In genomic region chr9:34254966-34255825, GRCh38 we compare ENCODE assay signal across 11 cellular contexts.
A peak's percentile ranks its signal among the peaks of the same experiment; 100 is the strongest.
DNase-seq lines count a peak whose midpoint lies in the region; ATAC-seq and TF ChIP-seq lines count a peak whose summit lies in the region.
"Had no signal": no experiment of that assay in that cellular context is flagged by ENCODE, and none has a peak within 500 bp of the region (broad histone marks: within the 10 kb centered on the region; RNA-seq: fewer than 3 reads in every experiment).

No MANE protein-coding gene starts in this region.

- H3K4me3 ChIP-seq in cardiac muscle cell (no peak overlapping the region), body of pancreas (no peak overlapping the region), uterus (no peak overlapping the region), tibial nerve (no peak overlapping the region)

- ATAC-seq in Right ventricle myocardium inferior, result no peak
- ATAC-seq in body of pancreas, result no peak
- peak; percentile 8 for ATAC-seq in left ventricle myocardium superior
- ATAC-seq: natural killer cell treated with Interleukin-12 subunit alpha and Interleukin-12 subunit beta and Interleukin-15 and Interleukin-18, amount 100 ng/mL, for 72 hours had no signal

- no peaks in the 10 kb centered on the region for H3K9me3 ChIP-seq in cardiac muscle cell (ENCODE audit: low read depth)
- no peaks in the 10 kb centered on the region for H3K9me3 ChIP-seq in body of pancreas
- H3K9me3 ChIP-seq in uterus, result no peaks in the 10 kb centered on the region
- no peaks in the 10 kb centered on the region for H3K9me3 ChIP-seq in tibial nerve

- intact Hi-C loops in Right ventricle myocardium inferior (cut with DNase I) (loop anchor here (5.0 to 10.0 kb wide), 7 partner anchors 78 to 470 kb away; partner anchors contain the start of genes DCAF12, MYORG, UBAP1 and UBE2R2), body of pancreas (cut with DNase I) (no loop called here), left ventricle myocardium superior (cut with micrococcal nuclease) (no loop called here), uterus (cut with DNase I; ENCODE audit: low total_unique reads) (no loop called here)

- DNase-seq in cardiac muscle cell (ENCODE audit: low read depth in 1 of 2, low spot score in 1 of 2) (peak in 1 of 2 donors; percentile 21), Right ventricle myocardium inferior (ENCODE audit: missing footprints) (no peak), body of pancreas (peak in 3 of 4 donors; percentile 39 to 78 (median 65)), left ventricle myocardium superior (peak; percentile 51), uterus (peak; percentile 31 to 52), tibial nerve (ENCODE audit: low spot score in 2 of 2) (no peak), T-helper 2 cell (no peak), NCI-H1436 (lab: John Stamatoyannopoulos, UW) (no peak)
- DNase-seq: effector CD4-positive, alpha-beta T cell had no signal

- H3K4me1 ChIP-seq in cardiac muscle cell (ENCODE audit: low read depth) (no peaks in the 10 kb centered on the region), body of pancreas (peaks cover 10% of the 10 kb centered on the region), uterus (peaks cover 5 to 10% of the 10 kb centered on the region in 2 donors), tibial nerve (peaks cover 0 to 78% (median 24%) of the 10 kb centered on the region in 4 donors)

- H3K36me3 ChIP-seq in cardiac muscle cell (peaks cover 16% of the 10 kb centered on the region), body of pancreas (replicated peaks in 1 of 2; ENCODE audit: insufficient read depth in 1 of 2, low read depth in 2 of 2) (peaks cover 0 to 7% of the 10 kb centered on the region in 2 donors), uterus (no peaks in the 10 kb centered on the region), tibial nerve (peaks cover 0 to 20% (median 0%) of the 10 kb centered on the region in 3 donors)

- TF ChIP-seq POLR2A in body of pancreas (IDR thresholded peaks at IDR 0.05), result no peak
- no peak for TF ChIP-seq POLR2A in uterus (IDR thresholded peaks at IDR 0.05)
- no peak for TF ChIP-seq POLR2A in tibial nerve (IDR thresholded peaks at IDR 0.05)

- H3K27ac ChIP-seq in cardiac muscle cell (peak overlapping the region; percentile 28), body of pancreas (peak overlapping the region in 2 of 4 donors; percentile 42 to 69), uterus (peak overlapping the region; percentile 73 to 78), tibial nerve (peak overlapping the region in 2 of 4 donors; percentile 85 to 86)
- H3K27ac ChIP-seq: C4-2B had no signal

- no peaks in the 10 kb centered on the region for H3K27me3 ChIP-seq in cardiac muscle cell
- H3K27me3 ChIP-seq in body of pancreas, result no peaks in the 10 kb centered on the region
- no peaks in the 10 kb centered on the region for H3K27me3 ChIP-seq in uterus
- no peaks in the 10 kb centered on the region for H3K27me3 ChIP-seq in tibial nerve

- TF ChIP-seq CTCF in cardiac muscle cell (IDR thresholded peaks at IDR 0.05; ENCODE audit: low read depth, low read length) (no peak), body of pancreas (IDR thresholded peaks at IDR 0.05) (no peak), uterus (IDR thresholded peaks at IDR 0.05) (no peak), tibial nerve (IDR thresholded peaks at IDR 0.05) (no peak)

- TF ChIP-seq EP300 in tibial nerve (IDR thresholded peaks at IDR 0.05), result no peak

- WGBS in body of pancreas, 2 donors, result 76 to 98% methylated on average over 6 to 10 of the region's 10 CpGs
- WGBS in tibial nerve, 2 donors, result 76 to 90% methylated on average over 10 of the region's 10 CpGs

Comparison
In these comparisons a context has a peak if more than half of its experiments do, and no peak if none do; other contexts are left out.
1. DNase-seq: peak in body of pancreas (3 of 4), left ventricle myocardium superior (single experiment) and uterus (2 of 2); none in Right ventricle myocardium inferior (single experiment), tibial nerve (0 of 2), T-helper 2 cell (0 of 5) and NCI-H1436 (single experiment).